Comparison of ENCODE assay signal across 19 cellular contexts in the genomic region with DNA sequence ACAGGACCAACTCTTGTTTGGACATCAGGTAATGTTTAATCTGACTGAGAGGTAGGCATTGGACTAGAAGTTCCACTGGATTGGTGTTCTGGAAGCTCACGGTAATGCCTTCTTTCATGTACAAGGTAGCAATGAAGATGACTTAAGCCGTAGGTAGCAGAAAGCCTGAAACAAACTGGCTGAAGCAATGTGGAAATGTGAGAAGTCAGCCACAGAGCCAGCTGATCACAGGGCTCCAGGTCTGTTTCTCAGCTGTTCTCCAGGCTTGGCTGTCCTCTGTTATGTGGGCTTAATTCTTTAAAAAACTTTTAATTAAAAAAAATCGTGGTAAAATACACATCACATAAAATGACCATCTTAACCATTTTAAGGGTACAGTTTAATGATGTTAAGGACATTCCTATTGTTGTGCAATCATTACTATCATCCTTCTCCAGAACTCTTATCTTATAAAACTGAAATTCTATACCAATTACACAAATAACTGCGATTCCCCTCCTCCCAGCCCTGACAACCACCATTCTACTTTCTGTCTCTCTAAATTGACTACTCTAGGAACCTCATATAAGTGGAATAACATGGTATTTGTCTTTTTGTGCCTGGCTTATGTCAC.
DNase-seq lines count a peak whose midpoint lies in the region; ATAC-seq, FAIRE-seq and TF ChIP-seq lines count a peak whose summit lies in the region.
"Had no signal": no experiment of that assay in that cellular context is flagged by ENCODE, and none has a peak within 500 bp of the region (broad histone marks: within the 10 kb centered on the region; RNA-seq: fewer than 3 reads in every experiment).

No MANE protein-coding gene starts in this region.

- no peak overlapping the region for H2BK15ac ChIP-seq in IMR-90 (ENCODE audit: low read depth, low read length)

- CTCF ChIA-PET in IMR-90 (lab: Yijun Ruan, JAX): no interaction called here
- CTCF ChIA-PET in K562 (lab: Yijun Ruan, JAX; ENCODE audit: low intra/inter-chr PET ratio): no interaction called here

- H3K56ac ChIP-seq in IMR-90 (ENCODE audit: extremely low read depth, insufficient read depth, low read length): no peak overlapping the region

- TF ChIP-seq EP300 in K562 (IDR thresholded peaks at IDR 0.05; ENCODE audit: low read length): no peak

- H3K14ac ChIP-seq in IMR-90 (replicated peaks; ENCODE audit: low read depth, low read length): no peak overlapping the region

- POLR2A ChIA-PET in IMR-90 (lab: Charles Lee; ENCODE audit: unreplicated experiment) (no interaction called here), K562 (lab: Yijun Ruan, JAX) (interaction anchor here (0.5 kb wide), 1 partner anchor 69 kb away, joined by 3 read pairs; no protein-coding TSS in a partner anchor)

- no peaks in the 10 kb centered on the region for H3K79me1 ChIP-seq in IMR-90 (ENCODE audit: low read depth in 1 of 2, low read length in 2 of 2)

- no TSS peak for BruUV-seq in IMR-90 (replicated peaks; lab: Mats Ljungman, UMichigan)
- BruUV-seq in K562 (replicated peaks; lab: Mats Ljungman, UMichigan): no TSS peak

- no peak overlapping the region for H3K18ac ChIP-seq in IMR-90 (ENCODE audit: low read depth, low read length)

- intact Hi-C loops in IMR-90 (cut with micrococcal nuclease): no loop called here
- intact Hi-C loops in K562 (cut with micrococcal nuclease): no loop called here
- intact Hi-C loops in gastrocnemius medialis (cut with DNase I; ENCODE audit: low total_unique reads): no loop called here

- no peak overlapping the region for H2AFZ ChIP-seq in IMR-90 (replicated peaks; ENCODE audit: low read length, poor library complexity)
- H2AFZ ChIP-seq in K562 (ENCODE audit: low read depth, low read length): no peak overlapping the region
- H2AFZ ChIP-seq: GM23338 had no signal

- no peak overlapping the region for H2AK5ac ChIP-seq in IMR-90 (ENCODE audit: low read depth, low read length)

- H3K79me2 ChIP-seq in K562 (ENCODE audit: control insufficient read depth, insufficient read depth, low read length): no peaks in the 10 kb centered on the region

- WGBS in IMR-90 (ENCODE audit: extremely low coverage in 2 of 2, insufficient read length in 1 of 2), 2 experiments: no CpG with 5 or more reads among the region's 4 CpGs
- WGBS in K562 (ENCODE audit: insufficient coverage, low coverage, missing lambda C conversion rate): 1% methylated on average over 4 of the region's 4 CpGs

- no peak overlapping the region for H4K5ac ChIP-seq in IMR-90 (ENCODE audit: low read depth, low read length)

- H3K4me1 ChIP-seq in IMR-90 (ENCODE audit: control insufficient read depth, insufficient read depth, low read length): no peaks in the 10 kb centered on the region
- H3K4me1 ChIP-seq in K562 (replicated peaks in 1 of 2; ENCODE audit: control insufficient read depth in 2 of 2, insufficient read depth in 2 of 2, low read length in 2 of 2): no peaks in the 10 kb centered on the region
- H3K4me1 ChIP-seq in gastrocnemius medialis: no peaks in the 10 kb centered on the region
- H3K4me1 ChIP-seq: HAP-1, SJCRH30 had no signal

- H4K8ac ChIP-seq in IMR-90 (ENCODE audit: low read depth in 2 of 2, low read length in 2 of 2): no peak overlapping the region

- TF ChIP-seq POLR2A in IMR-90 (IDR thresholded peaks at IDR 0.05; ENCODE audit: low read depth, low read length) (no peak), K562 (conservative IDR thresholded peaks at IDR 0.05) (no peak), gastrocnemius medialis (IDR thresholded peaks at IDR 0.05) (no peak)

- no peak overlapping the region for H2AK9ac ChIP-seq in IMR-90 (replicated peaks; ENCODE audit: low read depth, low read length, poor library complexity)

- H3K9ac ChIP-seq in IMR-90 (ENCODE audit: low read depth, low read length): no peak overlapping the region
- H3K9ac ChIP-seq in K562 (ENCODE audit: insufficient read depth in 1 of 2, low read depth in 2 of 2, low read length in 2 of 2): no peak overlapping the region

- TF ChIP-seq CTCF in IMR-90 (conservative IDR thresholded peaks at IDR 0.05; ENCODE audit: low read depth, low read length) (no peak), K562 (IDR thresholded peaks at IDR 0.05 in 2 of 3, conservative IDR thresholded peaks at IDR 0.05 in 1 of 3; ENCODE audit: insufficient read depth in 2 of 3, low read depth in 1 of 3, low read length in 3 of 3) (no peak), gastrocnemius medialis (IDR thresholded peaks at IDR 0.05 in 4 of 5, conservative IDR thresholded peaks at IDR 0.05 in 1 of 5) (no peak), coronary artery (IDR thresholded peaks at IDR 0.05) (no peak)

- no peaks in the 10 kb centered on the region for H3K27me3 ChIP-seq in IMR-90 (ENCODE audit: control insufficient read depth, insufficient read depth, low read length)
- peaks cover 25 to 45% of the 10 kb centered on the region in 2 experiments for H3K27me3 ChIP-seq in K562 (ENCODE audit: control insufficient read depth in 2 of 2, insufficient read depth in 2 of 2, low read length in 2 of 2)
- no peaks in the 10 kb centered on the region for H3K27me3 ChIP-seq in gastrocnemius medialis
- H3K27me3 ChIP-seq: SJCRH30 had no signal

- H3K4me3 ChIP-seq in IMR-90 (ENCODE audit: insufficient read depth, low read depth, low read length): no peak overlapping the region
- H3K4me3 ChIP-seq in K562: no peak overlapping the region
- H3K4me3 ChIP-seq in gastrocnemius medialis: no peak overlapping the region
- no peak overlapping the region for H3K4me3 ChIP-seq in coronary artery
- H3K4me3 ChIP-seq: GM23338, HAP-1, SJCRH30 had no signal

- H2BK5ac ChIP-seq in IMR-90 (ENCODE audit: low read depth, low read length, poor library complexity, severe bottlenecking): no peak overlapping the region

- dilution Hi-C loops in IMR-90 (cut with HindIII; ENCODE audit: low sequenced_read_pairs, unreplicated experiment): no loop called here

- H4K20me1 ChIP-seq in IMR-90 (ENCODE audit: insufficient read depth, low read length): no peaks in the 10 kb centered on the region
- H4K20me1 ChIP-seq in K562 (replicated peaks; ENCODE audit: control insufficient read depth, insufficient read depth, low read length): no peaks in the 10 kb centered on the region

- H3K23ac ChIP-seq in IMR-90 (ENCODE audit: low read depth, low read length): no peak overlapping the region

- no peak overlapping the region for H3K4ac ChIP-seq in IMR-90 (ENCODE audit: low read depth, low read length)

- H4K91ac ChIP-seq in IMR-90 (ENCODE audit: insufficient read depth, low read depth, low read length): no peak overlapping the region

- H3K4me2 ChIP-seq in IMR-90 (ENCODE audit: low read depth, low read length) (no peak overlapping the region), K562 (ENCODE audit: insufficient read depth, low read length) (no peak overlapping the region)
- H3K4me2 ChIP-seq: GM23338 had no signal

- H2BK120ac ChIP-seq in IMR-90 (ENCODE audit: low read depth, low read length): no peak overlapping the region

- ATAC-seq in IMR-90 (ENCODE audit: low read depth) (peak; percentile 40), K562 (no peak), gastrocnemius medialis (peak; percentile 53 to 74)
- ATAC-seq: GM23338 had no signal

- H3K27ac ChIP-seq in IMR-90 (ENCODE audit: insufficient read depth, low read length) (no peak overlapping the region), K562 (ENCODE audit: extremely low read depth, low read depth, low read length) (no peak overlapping the region), gastrocnemius medialis (peak overlapping the region in 1 of 4 donors; percentile 54), coronary artery (no peak overlapping the region)
- H3K27ac ChIP-seq: SJCRH30 had no signal

- FAIRE-seq in K562 (lab: Jason Lieb, UNC): peak; percentile 26
- FAIRE-seq: A204.1, RCC 7860 had no signal

- H3K36me3 ChIP-seq in IMR-90 (ENCODE audit: control insufficient read depth, insufficient read depth, low read length) (no peaks in the 10 kb centered on the region), K562 (ENCODE audit: control insufficient read depth, insufficient read depth, low read length) (no peaks in the 10 kb centered on the region), gastrocnemius medialis (no peaks in the 10 kb centered on the region)
- H3K36me3 ChIP-seq: HAP-1, SJCRH30 had no signal

- H3K9me1 ChIP-seq in IMR-90 (ENCODE audit: insufficient read depth, low read length): no peaks in the 10 kb centered on the region
- H3K9me1 ChIP-seq in K562 (ENCODE audit: control insufficient read depth, insufficient read depth, low read length): no peaks in the 10 kb centered on the region

- in situ Hi-C loops in IMR-90 (cut with MboI; ENCODE audit: low sequenced_read_pairs): no loop called here
- in situ Hi-C loops in K562 (cut with MboI): no loop called here
- in situ Hi-C loops in gastrocnemius medialis (cut with MboI; ENCODE audit: low sequenced_read_pairs in 4 of 4): no loop called here

- no peaks in the 10 kb centered on the region for H3K9me3 ChIP-seq in IMR-90 (ENCODE audit: control insufficient read depth, insufficient read depth, low read length)
- H3K9me3 ChIP-seq in K562 (replicated peaks; ENCODE audit: control insufficient read depth, insufficient read depth, low read depth, low read length): no peaks in the 10 kb centered on the region
- H3K9me3 ChIP-seq in gastrocnemius medialis: no peaks in the 10 kb centered on the region
- H3K9me3 ChIP-seq: HAP-1, SJCRH30 had no signal

- peak; percentile 21 for DNase-seq in IMR-90
- no peak for DNase-seq in K562 (ENCODE audit: extremely low read depth in 1 of 4, low spot score in 3 of 4)
- peak; percentile 19 for DNase-seq in left kidney (ENCODE audit: low read depth, low spot score)
- no peak for DNase-seq in gastrocnemius medialis
- no peak for DNase-seq in coronary artery (ENCODE audit: low spot score)
- DNase-seq in stimulated activated CD4-positive, alpha-beta T cell treated with anti-CD3 and anti-CD28 coated beads, Interleukin-1b, Interleukin-23, amount 100 ng/mL, for 48 hours: no peak
- no peak for DNase-seq in HT-29 (ENCODE audit: low spot score)
- DNase-seq: GDM1, Karpas-422, NCI-H1694, NCI-H2081 treated with DMSO at 0.1 percent for 48 hours, NCI-H2171 treated with DMSO at 0.1 percent for 48 hours, NCI-H524 treated with DMSO at 0.1 percent for 48 hours, NCI-H82 had no signal

- no peak for TF ChIP-seq RAD21 in IMR-90 (IDR thresholded peaks at IDR 0.05; ENCODE audit: low read length)
- no peak for TF ChIP-seq RAD21 in K562 (CRISPR knock-in tag; conservative IDR thresholded peaks at IDR 0.05 in 1 of 2, IDR thresholded peaks at IDR 0.05 in 1 of 2)

- no peak overlapping the region for H2BK20ac ChIP-seq in IMR-90 (ENCODE audit: low read depth, low read length)

TF ChIP-seq in IMR-90, 13 proteins besides CTCF, POLR2A, EP300 and RAD21:
- peak; percentile 84 for TF ChIP-seq CEBPB (IDR thresholded peaks at IDR 0.05; ENCODE audit: low read depth, low read length)
- no peak for TF ChIP-seq FOS (IDR thresholded peaks at IDR 0.05; ENCODE audit: low read depth, low read length)

TF ChIP-seq in K562, 482 proteins besides CTCF, POLR2A, EP300 and RAD21:
- TF ChIP-seq CEBPG (CRISPR knock-in tag; IDR thresholded peaks at IDR 0.05) (no peak), CEBPG (tag; conservative IDR thresholded peaks at IDR 0.05 in 1 of 2, IDR thresholded peaks at IDR 0.05 in 1 of 2) (peak; percentile 38 to 77; a peak in 3 of 4 replicates), MIER1 (IDR thresholded peaks at IDR 0.05; ENCODE audit: low read depth) (no peak), CEBPB (tag; IDR thresholded peaks at IDR 0.05) (peak; percentile 69; the same call in 1 of the 2 replicates)

Comparison
In these comparisons a context has a peak if more than half of its experiments do, and no peak if none do; other contexts are left out.
1. DNase-seq: peak in IMR-90 (single experiment) and left kidney (single experiment); none in K562 (0 of 4), gastrocnemius medialis (0 of 2), coronary artery (single experiment), stimulated activated CD4-positive, alpha-beta T cell treated with anti-CD3 and anti-CD28 coated beads, Interleukin-1b, Interleukin-23, amount 100 ng/mL, for 48 hours (single experiment) and HT-29 (single experiment).